In the genomic region with DNA sequence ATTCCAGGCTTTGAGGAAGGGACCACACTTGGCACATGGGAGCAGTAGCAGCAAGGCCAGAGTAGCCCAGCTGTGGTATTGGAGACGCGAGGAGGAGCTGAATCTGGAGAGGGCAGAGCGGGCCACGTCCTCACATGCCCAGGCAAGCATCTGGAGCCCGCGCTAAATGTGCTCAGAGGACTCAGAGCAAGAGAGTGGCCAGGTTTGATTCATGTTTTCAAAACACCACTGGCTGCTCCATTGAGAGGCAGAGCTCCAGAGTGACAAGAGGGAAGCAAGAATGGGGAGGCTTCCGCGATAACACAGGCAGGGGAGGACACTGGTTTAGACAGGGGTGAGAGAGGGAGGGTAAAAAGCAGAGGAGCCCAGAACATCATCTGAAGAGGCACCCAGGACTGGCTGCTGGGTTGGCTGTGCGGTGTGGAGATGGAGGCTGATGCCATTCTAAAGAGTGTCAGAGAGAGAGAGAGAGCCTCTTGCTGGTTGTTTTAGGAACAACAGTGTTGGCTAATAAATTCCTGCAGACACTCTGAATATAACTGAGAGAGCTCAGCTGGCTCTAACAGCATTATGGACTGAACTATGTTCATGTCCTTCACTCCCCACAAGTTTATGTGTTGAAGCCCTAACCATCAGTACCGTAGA, we compare ENCODE assay signal across 8 cellular contexts. TPM values are rescaled to one million over a fixed set of nuclear protein-coding genes. Genes with fewer than 3 reads are reported as not detected.
DNase-seq lines count a peak whose midpoint lies in the region; ATAC-seq, FAIRE-seq and TF ChIP-seq lines count a peak whose summit lies in the region.

No MANE protein-coding gene starts in this region.

- dilution Hi-C loops in mammary epithelial cell (cut with HindIII; ENCODE audit: low sequenced_read_pairs), result no loop called here

- H3K4me2 ChIP-seq in MM.1S (ENCODE audit: low read depth, low read length) (no peak overlapping the region), mammary epithelial cell (ENCODE audit: insufficient read depth, low read depth, low read length) (peak overlapping the region; percentile 57)

- BruUV-seq in mammary epithelial cell (replicated peaks; lab: Mats Ljungman, UMichigan), result TSS peak; percentile 60

- no peaks in the 10 kb centered on the region for H3K9me2 ChIP-seq in MM.1S (replicated peaks; ENCODE audit: insufficient read depth, low read length)

- CTCF ChIA-PET in mammary epithelial cell (lab: Charles Lee; ENCODE audit: low non-redundant PET), result interaction anchor here (0.5 to 1.8 kb wide), 6 partner anchors 14 to 427 kb away, joined by 3 to 32 read pairs (median 4); partner anchors contain the start of gene KCNE1

- H3K4me3 ChIP-seq in MM.1S (ENCODE audit: low read length) (no peak overlapping the region), mammary epithelial cell (replicated peaks in 1 of 3; ENCODE audit: insufficient read depth in 1 of 3, low read depth in 2 of 3, low read length in 3 of 3) (no peak overlapping the region)

- H3K36me3 ChIP-seq in MM.1S (replicated peaks; ENCODE audit: insufficient read depth, low read length) (no peaks in the 10 kb centered on the region), mammary epithelial cell (ENCODE audit: insufficient read depth, low read length) (no peaks in the 10 kb centered on the region)

- 13% methylated on average over 4 of the region's 10 CpGs for WGBS in mammary epithelial cell (ENCODE audit: low coverage, missing lambda C conversion rate)

- H3K79me2 ChIP-seq in MM.1S (ENCODE audit: low read length) (no peaks in the 10 kb centered on the region; the same call in 1 of the 2 replicates), mammary epithelial cell (ENCODE audit: insufficient read depth, low read length) (no peaks in the 10 kb centered on the region)

- peak; percentile 13 for FAIRE-seq in GM12891 (lab: Jason Lieb, UNC)

- no peak for ATAC-seq in GM19397 (IDR thresholded peaks at IDR 0.05; ENCODE audit: unreplicated experiment)

- TF ChIP-seq POLR2A in GM12891 (IDR thresholded peaks at IDR 0.05; ENCODE audit: low read depth, low read length), result no peak

- in situ Hi-C loops in mammary epithelial cell (cut with MboI; ENCODE audit: low sequenced_read_pairs in 2 of 2), result no loop called here

- H3K9me3 ChIP-seq in MM.1S (replicated peaks; ENCODE audit: insufficient read depth, low read length) (no peaks in the 10 kb centered on the region), mammary epithelial cell (replicated peaks; ENCODE audit: insufficient read depth, low read length) (no peaks in the 10 kb centered on the region)

- DNase-seq in 8988T, result peak; percentile 27
- DNase-seq in GM12891 (ENCODE audit: insufficient read length, low spot score), result peak; percentile 33
- DNase-seq in MM.1S, result peak; percentile 42
- DNase-seq in mammary epithelial cell, result peak; percentile 88
- DNase-seq in left kidney (ENCODE audit: low read depth, low spot score), result peak; percentile 60
- no peak for DNase-seq in middle frontal gyrus (ENCODE audit: extremely low spot score, low spot score)
- DNase-seq in stimulated activated CD4-positive, alpha-beta T cell treated with anti-CD3 and anti-CD28 coated beads, Interleukin-4, amount 100 ng/mL, for 24 hours, result no peak

- H3K9ac ChIP-seq in MM.1S (ENCODE audit: low read length), result no peak overlapping the region
- no peak overlapping the region for H3K9ac ChIP-seq in mammary epithelial cell (ENCODE audit: insufficient read depth, low read length)

- intact Hi-C loops in mammary epithelial cell (cut with micrococcal nuclease), result loop anchor here (1.0 kb wide), 2 partner anchors 17 to 72 kb away; no protein-coding TSS in a partner anchor

- H3K27me3 ChIP-seq in MM.1S (replicated peaks; ENCODE audit: insufficient read depth, low read length) (no peaks in the 10 kb centered on the region), mammary epithelial cell (ENCODE audit: insufficient read depth, low read length) (no peaks in the 10 kb centered on the region)

- TF ChIP-seq CTCF in MM.1S (IDR thresholded peaks at IDR 0.05; ENCODE audit: low read length), result peak; percentile 49
- peak; percentile 53 to 70 for TF ChIP-seq CTCF in mammary epithelial cell (conservative IDR thresholded peaks at IDR 0.05 in 1 of 2, IDR thresholded peaks at IDR 0.05 in 1 of 2; ENCODE audit: extremely low read depth in 1 of 2, insufficient read depth in 1 of 2, low read depth in 1 of 2, low read length in 2 of 2)

- no peaks in the 10 kb centered on the region for H3K4me1 ChIP-seq in MM.1S (ENCODE audit: low read length)
- peaks cover 45% of the 10 kb centered on the region for H3K4me1 ChIP-seq in mammary epithelial cell (ENCODE audit: insufficient read depth, low read length)

- no peaks in the 10 kb centered on the region for H3F3A ChIP-seq in MM.1S (ENCODE audit: insufficient read depth, low read length)

- H4K20me1 ChIP-seq in MM.1S (ENCODE audit: insufficient read depth, low read length) (no peaks in the 10 kb centered on the region), mammary epithelial cell (ENCODE audit: insufficient read depth, low read length) (no peaks in the 10 kb centered on the region)

- H2AFZ ChIP-seq in MM.1S (ENCODE audit: low read length) (no peak overlapping the region), mammary epithelial cell (ENCODE audit: low read depth, low read length) (peak overlapping the region; percentile 81)

- H3K27ac ChIP-seq in MM.1S (ENCODE audit: low read length) (no peak overlapping the region), mammary epithelial cell (ENCODE audit: insufficient read depth, low read depth, low read length) (peak overlapping the region; percentile 47)

TF ChIP-seq in GM12891, 5 proteins besides CTCF, POLR2A, EP300 and RAD21:
- TF ChIP-seq POU2F2 (IDR thresholded peaks at IDR 0.05; ENCODE audit: low read depth, low read length) (no peak), POLR2AphosphoS5 (IDR thresholded peaks at IDR 0.05; ENCODE audit: low read depth, low read length) (no peak), PAX5 (IDR thresholded peaks at IDR 0.05; ENCODE audit: insufficient read depth, low read length, severe bottlenecking) (no peak), SPI1 (IDR thresholded peaks at IDR 0.05; ENCODE audit: low read depth, low read length) (no peak), TAF1 (IDR thresholded peaks at IDR 0.05; ENCODE audit: low read depth, low read length) (no peak)
TF ChIP-seq in GM12891: peak in this region for 0.

RNA-seq across cellular contexts. Expression of gene RCAN1, which starts 32.3 kb away (rescaled TPM):
- 4.3 TPM for polyA plus RNA-seq in GM12891 (2012; ENCODE audit: low read depth, missing spikeins)
- 10 to 100 TPM; 28.8 to 60.7 TPM for total RNA-seq in mammary epithelial cell
- polyA plus RNA-seq in mammary epithelial cell, result 8.5 TPM
- polyA minus RNA-seq in mammary epithelial cell, result 5.5 TPM

Comparison
In these comparisons a context has a peak if more than half of its experiments do, and no peak if none do; other contexts are left out.
1. DNase-seq: peak in 8988T (single experiment), GM12891 (single experiment), MM.1S (single experiment), mammary epithelial cell (single experiment) and left kidney (single experiment); none in middle frontal gyrus (single experiment) and stimulated activated CD4-positive, alpha-beta T cell treated with anti-CD3 and anti-CD28 coated beads, Interleukin-4, amount 100 ng/mL, for 24 hours (single experiment).